In the genomic region with DNA sequence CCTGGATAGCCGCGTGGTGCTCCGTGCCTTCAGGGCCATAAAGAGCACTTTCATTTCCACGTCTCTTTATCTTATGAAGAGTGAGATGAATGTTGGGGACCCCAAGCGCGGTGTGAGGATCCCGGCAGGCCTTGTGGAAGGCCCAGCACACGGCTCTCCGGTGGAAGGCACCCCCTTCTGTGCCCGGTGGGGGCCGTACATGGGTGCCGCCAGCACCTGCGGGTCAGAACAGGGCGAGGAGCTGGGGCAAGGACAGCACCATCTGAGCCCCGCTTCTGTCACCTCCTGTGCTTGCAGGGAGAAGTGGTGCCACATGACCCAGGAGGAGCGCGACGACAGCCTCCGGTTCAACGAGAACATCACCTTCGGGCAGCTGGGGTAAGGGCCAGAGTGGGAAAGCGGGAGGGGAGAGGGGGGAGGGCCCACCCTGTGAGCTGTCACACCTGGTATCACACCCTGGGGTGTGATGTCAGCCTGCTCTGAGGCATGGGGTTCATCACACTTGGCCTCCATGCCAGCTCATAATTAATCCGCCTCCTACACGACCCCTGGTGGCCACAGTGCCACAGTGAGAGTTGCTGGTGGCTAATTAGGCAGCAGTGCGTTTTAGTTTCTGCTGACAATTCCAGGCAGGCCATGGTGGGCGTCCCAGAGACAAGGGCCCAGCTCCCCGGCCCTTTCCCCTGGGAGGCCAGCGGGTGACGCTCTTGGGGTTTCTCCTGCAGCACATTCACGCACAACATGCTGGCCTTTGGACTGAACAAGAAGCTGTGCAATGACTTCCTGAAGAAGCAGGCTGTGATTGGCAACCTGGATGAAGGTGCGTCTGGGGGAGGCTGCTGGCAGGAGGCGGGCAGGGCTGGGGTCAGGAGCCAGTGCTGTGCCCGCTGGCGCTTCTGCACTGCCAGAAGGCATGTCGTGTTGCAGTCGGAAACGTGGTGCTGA, we compare ENCODE assay signal across 8 cellular contexts. TPM values are rescaled to one million over a fixed set of nuclear protein-coding genes. Genes with fewer than 3 reads are reported as not detected.
DNase-seq lines count a peak whose midpoint lies in the region; ATAC-seq and TF ChIP-seq lines count a peak whose summit lies in the region.

No MANE protein-coding gene starts in this region.

- H3K4me1 ChIP-seq in OCI-LY7 (ENCODE audit: insufficient read depth, low read length, poor library complexity, severe bottlenecking) (peaks cover 49% of the 10 kb centered on the region), fibroblast of lung (ENCODE audit: control insufficient read depth, extremely low read depth, insufficient read depth, low read length) (no peaks in the 10 kb centered on the region), neural progenitor cell (peaks cover 28% of the 10 kb centered on the region), suprapubic skin (peaks cover 7% of the 10 kb centered on the region)

- TF ChIP-seq CTCF in OCI-LY7 (conservative IDR thresholded peaks at IDR 0.05; ENCODE audit: low read length): peak; percentile 78
- peak; percentile 58 to 84 for TF ChIP-seq CTCF in fibroblast of lung (conservative IDR thresholded peaks at IDR 0.05 in 1 of 2, IDR thresholded peaks at IDR 0.05 in 1 of 2; ENCODE audit: low read depth in 1 of 2, low read length in 2 of 2)
- peak; percentile 75 for TF ChIP-seq CTCF in neural progenitor cell (IDR thresholded peaks at IDR 0.05)
- peak; percentile 66 to 75 for TF ChIP-seq CTCF in suprapubic skin (IDR thresholded peaks at IDR 0.05)

- no peak for TF ChIP-seq POLR2A in suprapubic skin (IDR thresholded peaks at IDR 0.05)

- no peak overlapping the region for H3K27ac Mint-ChIP-seq in neural progenitor cell

- DNase-seq in DMS53 treated with DMSO at 0.1 percent for 48 hours (lab: John Stamatoyannopoulos, UW; ENCODE audit: unreplicated experiment) (peak; percentile 11), OCI-LY7 (ENCODE audit: low spot score) (peak; percentile 76), activated T-cell treated with anti-CD3 and anti-CD28 coated beads for 4 hours (peak; percentile 68), fibroblast of lung (ENCODE audit: low read depth in 2 of 2) (peak; percentile 43 to 65), neural progenitor cell (ENCODE audit: low spot score) (peak; percentile 83), suprapubic skin (ENCODE audit: low spot score in 2 of 2) (peak in 1 of 2 donors; percentile 87)

- H3K4me1 Mint-ChIP-seq in neural progenitor cell: peaks cover 45% of the 10 kb centered on the region

- H3K27ac ChIP-seq in OCI-LY7 (ENCODE audit: low read depth, low read length, poor library complexity, severe bottlenecking) (no peak overlapping the region), fibroblast of lung (ENCODE audit: insufficient read depth, low read length) (no peak overlapping the region), neural progenitor cell (no peak overlapping the region), suprapubic skin (no peak overlapping the region)

- H3K79me2 ChIP-seq in OCI-LY7 (ENCODE audit: insufficient read depth, low read depth, low read length) (no peaks in the 10 kb centered on the region), fibroblast of lung (ENCODE audit: control insufficient read depth, insufficient read depth, low read length) (no peaks in the 10 kb centered on the region), neural progenitor cell (ENCODE audit: low read depth) (no peaks in the 10 kb centered on the region)

- ATAC-seq in HG03108 (IDR thresholded peaks at IDR 0.05; ENCODE audit: unreplicated experiment) (peak; percentile 51), HG02763 (IDR thresholded peaks at IDR 0.05; ENCODE audit: unreplicated experiment) (no peak)

- no peaks in the 10 kb centered on the region for H3K36me3 ChIP-seq in OCI-LY7 (ENCODE audit: insufficient read depth, low read length)
- H3K36me3 ChIP-seq in fibroblast of lung (ENCODE audit: control insufficient read depth, insufficient read depth, low read length): peaks cover 2% of the 10 kb centered on the region
- no peaks in the 10 kb centered on the region for H3K36me3 ChIP-seq in neural progenitor cell
- H3K36me3 ChIP-seq in suprapubic skin: peaks cover 23% of the 10 kb centered on the region

- POLR2A ChIA-PET in OCI-LY7 (lab: Charles Lee): interaction anchor here (0.6 to 1.1 kb wide), 2 partner anchors 66 to 76 kb away, joined by 4 to 5 read pairs; no protein-coding TSS in a partner anchor

- 64% methylated on average over 23 of the region's 37 CpGs for WGBS in suprapubic skin

- H4K20me1 ChIP-seq in OCI-LY7 (ENCODE audit: insufficient read depth, low read length): no peaks in the 10 kb centered on the region
- no peaks in the 10 kb centered on the region for H4K20me1 ChIP-seq in fibroblast of lung (ENCODE audit: control insufficient read depth, extremely low read depth, insufficient read depth, low read length)
- peaks cover 5% of the 10 kb centered on the region for H4K20me1 ChIP-seq in neural progenitor cell (ENCODE audit: low read depth)

- peaks cover 9% of the 10 kb centered on the region for H3K27me3 Mint-ChIP-seq in neural progenitor cell (ENCODE audit: insufficient read depth, low read depth)

- H3K27me3 ChIP-seq in fibroblast of lung (ENCODE audit: control insufficient read depth, insufficient read depth, low read length) (no peaks in the 10 kb centered on the region), neural progenitor cell (peaks cover 27% of the 10 kb centered on the region), suprapubic skin (no peaks in the 10 kb centered on the region)

- no peak overlapping the region for H3K9ac ChIP-seq in fibroblast of lung (ENCODE audit: insufficient read depth, low read length)
- no peak overlapping the region for H3K9ac ChIP-seq in neural progenitor cell

- no peaks in the 10 kb centered on the region for H3K9me3 Mint-ChIP-seq in neural progenitor cell

- H3K4me2 ChIP-seq in OCI-LY7 (ENCODE audit: low read length) (peak overlapping the region; percentile 28; the same call in 1 of the 2 replicates), fibroblast of lung (ENCODE audit: extremely low read depth, insufficient read depth, low read length) (no peak overlapping the region), neural progenitor cell (no peak overlapping the region)

- TF ChIP-seq EP300 in suprapubic skin (IDR thresholded peaks at IDR 0.05): no peak

- H3F3A ChIP-seq in neural progenitor cell (ENCODE audit: low read depth): peaks cover 32% of the 10 kb centered on the region

- intact Hi-C loops in OCI-LY7 (cut with micrococcal nuclease; ENCODE audit: unreplicated experiment): loop anchor here (1.0 to 5.0 kb wide), 2 partner anchors 59 to 74 kb away; partner anchors contain the start of genes KIAA0513 and ZDHHC7

- no peak overlapping the region for H3K4me3 Mint-ChIP-seq in neural progenitor cell

- no peaks in the 10 kb centered on the region for H3K36me3 Mint-ChIP-seq in neural progenitor cell

- BruUV-seq in OCI-LY7 (replicated peaks; lab: Mats Ljungman, UMichigan): no TSS peak

- no peaks in the 10 kb centered on the region for H3K9me3 ChIP-seq in OCI-LY7 (ENCODE audit: low read length)
- no peaks in the 10 kb centered on the region for H3K9me3 ChIP-seq in fibroblast of lung (ENCODE audit: control insufficient read depth, insufficient read depth, low read depth, low read length)
- no peaks in the 10 kb centered on the region for H3K9me3 ChIP-seq in neural progenitor cell (ENCODE audit: low read depth)
- H3K9me3 ChIP-seq in suprapubic skin: no peaks in the 10 kb centered on the region

- no peaks in the 10 kb centered on the region for H3K9me2 ChIP-seq in OCI-LY7 (ENCODE audit: insufficient read depth, low read length)

- no peak overlapping the region for H3K4me3 ChIP-seq in OCI-LY7 (ENCODE audit: low read depth, low read length, poor library complexity, severe bottlenecking)
- no peak overlapping the region for H3K4me3 ChIP-seq in fibroblast of lung (replicated peaks in 1 of 4; ENCODE audit: control extremely low read depth in 1 of 4, insufficient read depth in 1 of 4, low read depth in 3 of 4, low read length in 4 of 4)
- no peak overlapping the region for H3K4me3 ChIP-seq in neural progenitor cell
- H3K4me3 ChIP-seq in suprapubic skin: no peak overlapping the region

- H2AFZ ChIP-seq in OCI-LY7 (ENCODE audit: low read length): peak overlapping the region; percentile 80
- H2AFZ ChIP-seq in fibroblast of lung (ENCODE audit: low read length): no peak overlapping the region
- H2AFZ ChIP-seq in neural progenitor cell (replicated peaks): no peak overlapping the region

- CTCF ChIA-PET in OCI-LY7 (lab: Charles Lee; ENCODE audit: unreplicated experiment): interaction anchor here (0.9 to 1.4 kb wide), 2 partner anchors 18 to 117 kb away, joined by 3 to 6 read pairs; no protein-coding TSS in a partner anchor

RNA-seq across cellular contexts. Expression of gene CIBAR2, which starts 25.7 kb away (rescaled TPM):
- total RNA-seq in OCI-LY7 (2014; rRNA removed; shearing (Covaris generic)): 0.50 TPM in 1 of 2 replicates, not detected in the other
- total RNA-seq in OCI-LY7 (2022): not detected in 2 replicates
- total RNA-seq in fibroblast of lung: not detected in 2 replicates
- 0.10 TPM in 1 of 2 replicates, not detected in the other for polyA plus RNA-seq in fibroblast of lung
- polyA plus RNA-seq in fibroblast of lung (2012): not detected in 2 replicates
- not detected in 2 replicates for polyA minus RNA-seq in fibroblast of lung (ENCODE audit: low replicate concordance)
- total RNA-seq in neural progenitor cell (ENCODE audit: low replicate concordance): 0.43 TPM in 1 of 2 replicates, not detected in the other
- total RNA-seq in suprapubic skin: not detected

RNA-seq across cellular contexts. Expression of gene KIAA0513, which starts 59.0 kb away (rescaled TPM):
- 0.59 and 4.8 TPM in 2 replicates for total RNA-seq in OCI-LY7 (2014; rRNA removed; shearing (Covaris generic))
- 0.88 and 1.3 TPM in 2 replicates for total RNA-seq in OCI-LY7 (2022)
- total RNA-seq in fibroblast of lung: 19.5 and 22.3 TPM in 2 replicates
- 11.7 and 13.8 TPM in 2 replicates for polyA plus RNA-seq in fibroblast of lung
- 9.4 and 9.8 TPM in 2 replicates for polyA plus RNA-seq in fibroblast of lung (2012)
- 11.9 and 13.1 TPM in 2 replicates for polyA minus RNA-seq in fibroblast of lung (ENCODE audit: low replicate concordance)
- 6.1 and 9.0 TPM in 2 replicates for total RNA-seq in neural progenitor cell (ENCODE audit: low replicate concordance)
- 10 to 100 TPM; 23.7 to 32.3 (median 26.6) TPM for total RNA-seq in suprapubic skin
